12 cellular contexts compared by ENCODE assay signal in genomic region chr21:46124083-46124925, GRCh38. TPM values are rescaled to one million over a fixed set of nuclear protein-coding genes. Genes with fewer than 3 reads are reported as not detected.
DNase-seq lines count a peak whose midpoint lies in the region; ATAC-seq and TF ChIP-seq lines count a peak whose summit lies in the region.
"Had no signal": no experiment of that assay in that cellular context is flagged by ENCODE, and none has a peak within 500 bp of the region (broad histone marks: within the 10 kb centered on the region; RNA-seq: fewer than 3 reads in every experiment).

No MANE protein-coding gene starts in this region.

- intact Hi-C loops in activated B cell treated with CpG ODN at 0.5 μM for 24 hours (cut with micrococcal nuclease) = no loop called here

- no peaks in the 10 kb centered on the region for H3K9me3 Mint-ChIP-seq in activated B cell treated with CpG ODN at 0.5 μM for 24 hours

- H3K9me3 ChIP-seq in suprapubic skin = no peaks in the 10 kb centered on the region
- H3K9me3 ChIP-seq: heart right ventricle, SJSA1 had no signal

- TF ChIP-seq EP300 in suprapubic skin (IDR thresholded peaks at IDR 0.05) = no peak

- no peaks in the 10 kb centered on the region for H3K4me1 ChIP-seq in suprapubic skin

- no peaks in the 10 kb centered on the region for H3K27me3 ChIP-seq in suprapubic skin
- H3K27me3 ChIP-seq: heart right ventricle, SJSA1 had no signal

- WGBS in suprapubic skin = 92% methylated on average over 7 of the region's 16 CpGs

- POLR2A ChIA-PET in activated B cell treated with CpG ODN at 0.5 μM for 24 hours (lab: Charles Lee) = no interaction called here

- CTCF ChIA-PET in activated B cell treated with CpG ODN at 0.5 μM for 24 hours (lab: Charles Lee) = no interaction called here

- TF ChIP-seq POLR2A in suprapubic skin (IDR thresholded peaks at IDR 0.05) = no peak

- H3K27ac Mint-ChIP-seq in activated B cell treated with CpG ODN at 0.5 μM for 24 hours = no peak overlapping the region

- no peaks in the 10 kb centered on the region for H3K36me3 Mint-ChIP-seq in activated B cell treated with CpG ODN at 0.5 μM for 24 hours (ENCODE audit: low read depth)

- peaks cover 84% of the 10 kb centered on the region for H3K36me3 ChIP-seq in suprapubic skin

- TF ChIP-seq CTCF in activated B cell treated with CpG ODN at 0.5 μM for 24 hours (IDR thresholded peaks at IDR 0.05) = no peak
- TF ChIP-seq CTCF in suprapubic skin (IDR thresholded peaks at IDR 0.05) = no peak

- no peak overlapping the region for H3K4me3 Mint-ChIP-seq in activated B cell treated with CpG ODN at 0.5 μM for 24 hours

- DNase-seq in activated gamma-delta T cell treated with Interleukin-2 at 50 U/mL for 16 hours = peak; percentile 1
- DNase-seq in activated gamma-delta T cell (lab: John Stamatoyannopoulos, UW) = no peak
- DNase-seq in activated B cell treated with CpG ODN at 0.5 μM for 24 hours = peak; percentile 9
- peak; percentile 56 for DNase-seq in left lobe of liver (ENCODE audit: low spot score)
- DNase-seq in suprapubic skin (ENCODE audit: low spot score in 2 of 2) = peak; percentile 62 to 71
- DNase-seq in H4 (ENCODE audit: low spot score) = no peak
- no peak for DNase-seq in amygdala (lab: John Stamatoyannopoulos, UW)
- DNase-seq: kidney glomerular epithelial cell; stimulated activated naive CD4-positive, alpha-beta T cell had no signal

- H3K4me3 ChIP-seq in suprapubic skin = no peak overlapping the region
- H3K4me3 ChIP-seq: heart right ventricle, SJSA1 had no signal

- no peaks in the 10 kb centered on the region for H3K4me1 Mint-ChIP-seq in activated B cell treated with CpG ODN at 0.5 μM for 24 hours

- ATAC-seq in activated B cell treated with CpG ODN at 0.5 μM for 24 hours (ENCODE audit: low read depth) (no peak), left lobe of liver (no peak), GM19324 (IDR thresholded peaks at IDR 0.05; ENCODE audit: low FRiP score, unreplicated experiment) (no peak)
- ATAC-seq: heart right ventricle had no signal

- H3K27ac ChIP-seq in suprapubic skin = no peak overlapping the region
- H3K27ac ChIP-seq: heart right ventricle, SJSA1 had no signal

- no peaks in the 10 kb centered on the region for H3K27me3 Mint-ChIP-seq in activated B cell treated with CpG ODN at 0.5 μM for 24 hours

RNA-seq across cellular contexts. Expression of gene COL6A2, which starts 26.4 kb away (rescaled TPM):
- total RNA-seq in activated B cell treated with CpG ODN at 0.5 μM for 24 hours = 0.40 and 1.4 TPM in 2 replicates
- 34.9 TPM for total RNA-seq in left lobe of liver
- total RNA-seq in suprapubic skin = 100 to 1,000 TPM in 3 of 4 donors, 10 to 100 TPM in 1; 88.9 to 150 (median 126) TPM
- total RNA-seq in H4 (2014; rRNA removed; shearing (Covaris generic)) = 38.5 and 53.6 TPM in 2 replicates

RNA-seq across cellular contexts. Expression of gene FTCD, which starts 31.1 kb away (rescaled TPM):
- total RNA-seq in activated B cell treated with CpG ODN at 0.5 μM for 24 hours = 0.69 and 0.73 TPM in 2 replicates
- total RNA-seq in left lobe of liver = 668 TPM
- total RNA-seq in suprapubic skin = not detected
- 0.41 TPM in 1 of 2 replicates, not detected in the other for total RNA-seq in H4 (2014; rRNA removed; shearing (Covaris generic))
- total RNA-seq: SJSA1 had no signal

RNA-seq across cellular contexts. Expression of gene SPATC1L, which starts 60.0 kb away (rescaled TPM):
- total RNA-seq in activated B cell treated with CpG ODN at 0.5 μM for 24 hours (7.5 and 7.9 TPM in 2 replicates), left lobe of liver (0.40 TPM), suprapubic skin (10 to 100 TPM in 2 of 4 donors, 1 to 10 TPM in 2; 2.5 to 15.0 (median 6.9) TPM)
- total RNA-seq in H4 (2014; rRNA removed; shearing (Covaris generic)) = 0.31 and 2.7 TPM in 2 replicates

Comparison
In these comparisons a context has a peak if more than half of its experiments do, and no peak if none do; other contexts are left out.
1. DNase-seq: peak in activated gamma-delta T cell treated with Interleukin-2 at 50 U/mL for 16 hours (single experiment), activated B cell treated with CpG ODN at 0.5 μM for 24 hours (single experiment), left lobe of liver (single experiment) and suprapubic skin (2 of 2); none in activated gamma-delta T cell (single experiment), H4 (single experiment) and amygdala (0 of 56).
2. RNA of gene COL6A2, which starts 26.4 kb away (total RNA-seq): 88.9 to 150 TPM in suprapubic skin, 38.5 to 53.6 TPM in H4 and 34.9 TPM in left lobe of liver (single experiment); 0.40 to 1.4 TPM in activated B cell treated with CpG ODN at 0.5 μM for 24 hours; every median in the first group is over 10 times any median in the second.
3. RNA of gene FTCD, which starts 31.1 kb away (total RNA-seq): 668 TPM in left lobe of liver (single experiment); 0.69 to 0.73 TPM in activated B cell treated with CpG ODN at 0.5 μM for 24 hours, 0.41 TPM in H4 and not detected in suprapubic skin; every median in the first group is over 100 times any median in the second.